1 cellular context compared by ENCODE assay signal in the genomic region with DNA sequence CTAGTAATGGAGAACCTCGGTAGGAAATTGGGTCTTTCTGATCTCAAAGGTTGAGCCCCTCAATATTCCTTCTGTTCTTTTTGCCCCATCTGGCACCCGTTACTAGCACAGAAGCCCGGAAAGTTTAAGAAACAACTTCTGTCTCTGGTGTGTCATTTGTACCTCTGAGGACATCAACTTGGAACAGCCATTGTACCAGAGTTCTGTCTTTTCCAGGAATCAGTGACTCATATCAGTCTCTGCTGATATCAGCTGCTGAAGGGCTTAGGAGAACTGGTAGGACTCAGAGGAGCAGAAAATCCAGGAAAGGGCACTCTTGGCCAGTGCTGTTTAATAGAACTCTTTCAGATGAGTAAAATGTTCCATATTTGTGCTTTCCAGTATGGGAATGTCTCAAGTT.
A peak's percentile ranks its signal among the peaks of the same experiment; 100 is the strongest.
TF ChIP-seq lines count a peak whose summit lies in the region.

No MANE protein-coding gene starts in this region.

TF ChIP-seq in K562, 482 proteins besides CTCF, POLR2A, EP300 and RAD21 (continued from another document and continues in another):
- TF ChIP-seq TAL1 (IDR thresholded peaks at IDR 0.05) (peak; percentile 33; the same call in 1 of the 2 replicates), FOXK2 (conservative IDR thresholded peaks at IDR 0.05 in 1 of 2, IDR thresholded peaks at IDR 0.05 in 1 of 2; ENCODE audit: low read depth in 2 of 2) (peak; percentile 61 to 69; a peak in 3 of 4 replicates), TRIM24 (IDR thresholded peaks at IDR 0.05) (peak in 1 of 2 experiments; percentile 25; a peak in 2 of 4 replicates), NRF1 (conservative IDR thresholded peaks at IDR 0.05 in 1 of 2, IDR thresholded peaks at IDR 0.05 in 1 of 2) (0 out of 4 replicates have a peak, but pooled peaks of 1 of the 2 experiments have one; percentile 17), SMARCA4 (IDR thresholded peaks at IDR 0.05) (peak; percentile 98), TBL1XR1 (IDR thresholded peaks at IDR 0.05; ENCODE audit: low read length in 2 of 2) (peak in 1 of 2 experiments; percentile 78; a peak in 2 of 4 replicates), NR4A1 (CRISPR knock-in tag; IDR thresholded peaks at IDR 0.05) (no peak), NR4A1 (tag; IDR thresholded peaks at IDR 0.05) (no peak), ZFPM2 (CRISPR knock-in tag; IDR thresholded peaks at IDR 0.05) (no peak), TAF9B (IDR thresholded peaks at IDR 0.05; ENCODE audit: partially characterized antibody) (peak; percentile 38), DPF2 (IDR thresholded peaks at IDR 0.05) (peak; percentile 98), MTA3 (IDR thresholded peaks at IDR 0.05; ENCODE audit: borderline replicate concordance) (peak; percentile 52; the same call in 1 of the 2 replicates), BRD9 (IDR thresholded peaks at IDR 0.05; ENCODE audit: low read depth, partially characterized antibody) (peak; percentile 70), PRMT5 (CRISPR knock-in tag; IDR thresholded peaks at IDR 0.05) (no peak), ARID1B (IDR thresholded peaks at IDR 0.05) (peak; percentile 95), GATAD2B (IDR thresholded peaks at IDR 0.05; ENCODE audit: borderline replicate concordance) (peak; percentile 65; the same call in 1 of the 2 replicates), CBX2 (IDR thresholded peaks at IDR 0.05; ENCODE audit: insufficient read depth, low read length, poor library complexity, severe bottlenecking) (no peak), ZNF398 (CRISPR knock-in tag; IDR thresholded peaks at IDR 0.05) (no peak), HMBOX1 (IDR thresholded peaks at IDR 0.05) (peak; percentile 67), SMARCB1 (IDR thresholded peaks at IDR 0.05; ENCODE audit: insufficient read length, low read depth) (peak; percentile 34), SMARCC2 (IDR thresholded peaks at IDR 0.05; ENCODE audit: low read depth) (peak; percentile 95), JUND (IDR thresholded peaks at IDR 0.05; ENCODE audit: borderline replicate concordance, low read depth, low read length) (peak; percentile 99), JUND (tag; IDR thresholded peaks at IDR 0.05; ENCODE audit: borderline replicate concordance, low read depth, low read length) (peak; percentile 99), CCNT2 (IDR thresholded peaks at IDR 0.05; ENCODE audit: borderline replicate concordance, extremely low read depth, insufficient read length, low read depth, low read length) (peak; percentile 81), RCOR1 (IDR thresholded peaks at IDR 0.05; ENCODE audit: borderline replicate concordance in 1 of 2, low read depth in 2 of 2, low read length in 2 of 2) (peak in 1 of 2 experiments; percentile 88; a peak in 2 of 4 replicates), LEF1 (IDR thresholded peaks at IDR 0.05) (peak; percentile 81; the same call in 1 of the 2 replicates), PRDM10 (IDR thresholded peaks at IDR 0.05; ENCODE audit: partially characterized antibody) (peak; percentile 24), HDAC2 (IDR thresholded peaks at IDR 0.05) (peak; percentile 76), CBFA2T3 (IDR thresholded peaks at IDR 0.05) (peak; percentile 67), FOS (IDR thresholded peaks at IDR 0.05; ENCODE audit: extremely low read depth, insufficient read length) (peak; percentile 70), HDAC8 (tag; IDR thresholded peaks at IDR 0.05) (no peak), ATF1 (CRISPR knock-in tag; IDR thresholded peaks at IDR 0.05) (no peak), ATF1 (tag; IDR thresholded peaks at IDR 0.05) (peak; percentile 57; the same call in 1 of the 2 replicates), ZNF24 (IDR thresholded peaks at IDR 0.05) (0 out of 2 replicates have a peak, but pooled peaks have one; percentile 15), MAFK (IDR thresholded peaks at IDR 0.05; ENCODE audit: low read length) (0 out of 2 replicates have a peak, but pooled peaks have one; percentile 10), MTA1 (IDR thresholded peaks at IDR 0.05; ENCODE audit: borderline replicate concordance) (no peak), SMARCE1 (IDR thresholded peaks at IDR 0.05) (peak; percentile 97), HDAC3 (IDR thresholded peaks at IDR 0.05; ENCODE audit: borderline replicate concordance, partially characterized antibody) (peak; percentile 44), CTBP1 (IDR thresholded peaks at IDR 0.05; ENCODE audit: borderline replicate concordance) (peak; percentile 63; the same call in 1 of the 2 replicates), ATF7 (IDR thresholded peaks at IDR 0.05) (peak; percentile 62), ZNF311 (CRISPR knock-in tag; IDR thresholded peaks at IDR 0.05) (no peak), TCF7L2 (IDR thresholded peaks at IDR 0.05; ENCODE audit: low read depth, low read length) (no peak), NEUROD1 (IDR thresholded peaks at IDR 0.05; ENCODE audit: borderline replicate concordance, low read depth, low read length, partially characterized antibody) (peak; percentile 40), SMAD4 (CRISPR knock-in tag; conservative IDR thresholded peaks at IDR 0.05) (peak; percentile 52), HLTF (IDR thresholded peaks at IDR 0.05) (no peak), COPS2 (conservative IDR thresholded peaks at IDR 0.05) (no peak), NCOA6 (IDR thresholded peaks at IDR 0.05) (peak; percentile 41; the same call in 1 of the 2 replicates), EP400 (IDR thresholded peaks at IDR 0.05) (peak; percentile 18; the same call in 1 of the 2 replicates), JUN (IDR thresholded peaks at IDR 0.05; ENCODE audit: borderline replicate concordance, low read depth, low read length) (peak; percentile 97), JUN (CRISPR knock-in tag; IDR thresholded peaks at IDR 0.05; ENCODE audit: borderline replicate concordance) (no peak), PYGO2 (tag; IDR thresholded peaks at IDR 0.05) (no peak)
- TF ChIP-seq, protein P1, sequence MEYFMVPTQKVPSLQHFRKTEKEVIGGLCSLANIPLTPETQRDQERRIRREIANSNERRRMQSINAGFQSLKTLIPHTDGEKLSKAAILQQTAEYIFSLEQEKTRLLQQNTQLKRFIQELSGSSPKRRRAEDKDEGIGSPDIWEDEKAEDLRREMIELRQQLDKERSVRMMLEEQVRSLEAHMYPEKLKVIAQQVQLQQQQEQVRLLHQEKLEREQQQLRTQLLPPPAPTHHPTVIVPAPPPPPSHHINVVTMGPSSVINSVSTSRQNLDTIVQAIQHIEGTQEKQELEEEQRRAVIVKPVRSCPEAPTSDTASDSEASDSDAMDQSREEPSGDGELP (CRISPR knock-in tag; IDR thresholded peaks at IDR 0.05; ENCODE audit: borderline replicate concordance) = peak; percentile 13; the same call in 1 of the 2 replicates
- TF ChIP-seq, protein P2, sequence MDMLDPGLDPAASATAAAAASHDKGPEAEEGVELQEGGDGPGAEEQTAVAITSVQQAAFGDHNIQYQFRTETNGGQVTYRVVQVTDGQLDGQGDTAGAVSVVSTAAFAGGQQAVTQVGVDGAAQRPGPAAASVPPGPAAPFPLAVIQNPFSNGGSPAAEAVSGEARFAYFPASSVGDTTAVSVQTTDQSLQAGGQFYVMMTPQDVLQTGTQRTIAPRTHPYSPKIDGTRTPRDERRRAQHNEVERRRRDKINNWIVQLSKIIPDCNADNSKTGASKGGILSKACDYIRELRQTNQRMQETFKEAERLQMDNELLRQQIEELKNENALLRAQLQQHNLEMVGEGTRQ (CRISPR knock-in tag; IDR thresholded peaks at IDR 0.05) = no peak
- TF ChIP-seq, protein P3, sequence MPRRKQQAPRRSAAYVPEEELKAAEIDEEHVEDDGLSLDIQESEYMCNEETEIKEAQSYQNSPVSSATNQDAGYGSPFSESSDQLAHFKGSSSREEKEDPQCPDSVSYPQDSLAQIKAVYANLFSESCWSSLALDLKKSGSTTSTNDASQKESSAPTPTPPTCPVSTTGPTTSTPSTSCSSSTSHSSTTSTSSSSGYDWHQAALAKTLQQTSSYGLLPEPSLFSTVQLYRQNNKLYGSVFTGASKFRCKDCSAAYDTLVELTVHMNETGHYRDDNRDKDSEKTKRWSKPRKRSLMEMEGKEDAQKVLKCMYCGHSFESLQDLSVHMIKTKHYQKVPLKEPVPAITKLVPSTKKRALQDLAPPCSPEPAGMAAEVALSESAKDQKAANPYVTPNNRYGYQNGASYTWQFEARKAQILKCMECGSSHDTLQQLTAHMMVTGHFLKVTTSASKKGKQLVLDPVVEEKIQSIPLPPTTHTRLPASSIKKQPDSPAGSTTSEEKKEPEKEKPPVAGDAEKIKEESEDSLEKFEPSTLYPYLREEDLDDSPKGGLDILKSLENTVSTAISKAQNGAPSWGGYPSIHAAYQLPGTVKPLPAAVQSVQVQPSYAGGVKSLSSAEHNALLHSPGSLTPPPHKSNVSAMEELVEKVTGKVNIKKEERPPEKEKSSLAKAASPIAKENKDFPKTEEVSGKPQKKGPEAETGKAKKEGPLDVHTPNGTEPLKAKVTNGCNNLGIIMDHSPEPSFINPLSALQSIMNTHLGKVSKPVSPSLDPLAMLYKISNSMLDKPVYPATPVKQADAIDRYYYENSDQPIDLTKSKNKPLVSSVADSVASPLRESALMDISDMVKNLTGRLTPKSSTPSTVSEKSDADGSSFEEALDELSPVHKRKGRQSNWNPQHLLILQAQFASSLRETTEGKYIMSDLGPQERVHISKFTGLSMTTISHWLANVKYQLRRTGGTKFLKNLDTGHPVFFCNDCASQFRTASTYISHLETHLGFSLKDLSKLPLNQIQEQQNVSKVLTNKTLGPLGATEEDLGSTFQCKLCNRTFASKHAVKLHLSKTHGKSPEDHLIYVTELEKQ (CRISPR knock-in tag; IDR thresholded peaks at IDR 0.05) = no peak
- TF ChIP-seq, protein P4, sequence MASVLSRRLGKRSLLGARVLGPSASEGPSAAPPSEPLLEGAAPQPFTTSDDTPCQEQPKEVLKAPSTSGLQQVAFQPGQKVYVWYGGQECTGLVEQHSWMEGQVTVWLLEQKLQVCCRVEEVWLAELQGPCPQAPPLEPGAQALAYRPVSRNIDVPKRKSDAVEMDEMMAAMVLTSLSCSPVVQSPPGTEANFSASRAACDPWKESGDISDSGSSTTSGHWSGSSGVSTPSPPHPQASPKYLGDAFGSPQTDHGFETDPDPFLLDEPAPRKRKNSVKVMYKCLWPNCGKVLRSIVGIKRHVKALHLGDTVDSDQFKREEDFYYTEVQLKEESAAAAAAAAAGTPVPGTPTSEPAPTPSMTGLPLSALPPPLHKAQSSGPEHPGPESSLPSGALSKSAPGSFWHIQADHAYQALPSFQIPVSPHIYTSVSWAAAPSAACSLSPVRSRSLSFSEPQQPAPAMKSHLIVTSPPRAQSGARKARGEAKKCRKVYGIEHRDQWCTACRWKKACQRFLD (CRISPR knock-in tag; IDR thresholded peaks at IDR 0.05) = peak; percentile 79; the same call in 1 of the 2 replicates
